12 cellular contexts compared by ENCODE assay signal in the genomic region with DNA sequence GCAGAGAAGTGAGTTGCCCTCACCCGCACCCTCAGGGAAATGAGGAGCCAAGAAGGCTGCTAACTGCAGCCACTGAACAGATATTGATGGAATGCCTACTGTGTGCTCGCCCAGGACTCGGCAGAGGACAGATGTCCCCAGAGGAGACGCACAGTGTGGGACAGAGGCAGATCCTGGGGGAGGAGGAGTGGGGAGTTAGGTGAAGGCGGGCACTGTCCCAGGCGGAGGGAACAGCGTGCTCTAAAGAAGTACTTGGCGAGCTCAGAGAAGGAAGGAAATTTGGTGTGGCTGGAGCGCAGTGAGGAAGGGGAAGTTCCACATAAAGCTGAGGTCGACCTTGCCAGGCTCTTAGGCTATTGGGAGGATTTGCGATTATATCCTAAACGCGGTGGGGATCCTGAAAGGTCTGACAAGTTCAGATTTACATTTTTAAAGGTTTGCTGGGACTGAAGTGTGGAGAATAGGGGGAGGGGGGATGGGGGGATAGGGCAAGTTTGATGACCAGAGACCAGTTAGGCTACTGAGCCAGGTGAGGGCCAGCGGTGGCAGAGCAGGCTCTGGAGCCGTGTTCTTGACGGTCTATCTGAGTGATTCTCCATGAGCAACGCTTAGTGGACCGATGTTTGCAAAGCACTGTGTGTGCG. TPM values are rescaled to one million over a fixed set of nuclear protein-coding genes. Genes with fewer than 3 reads are reported as not detected.
DNase-seq lines count a peak whose midpoint lies in the region; ATAC-seq, FAIRE-seq and TF ChIP-seq lines count a peak whose summit lies in the region.
"Had no signal": no experiment of that assay in that cellular context is flagged by ENCODE, and none has a peak within 500 bp of the region (broad histone marks: within the 10 kb centered on the region; RNA-seq: fewer than 3 reads in every experiment).

No MANE protein-coding gene starts in this region.

- peaks cover 5% of the 10 kb centered on the region for H3K36me3 Mint-ChIP-seq in astrocyte (ENCODE audit: low read depth, unreplicated experiment)
- peaks cover 2% of the 10 kb centered on the region for H3K36me3 Mint-ChIP-seq in activated CD4-positive, alpha-beta T cell treated with anti-CD3 and anti-CD28 coated beads for 36 hours (ENCODE audit: low read depth)

- TF ChIP-seq CTCF in astrocyte (IDR thresholded peaks at IDR 0.05; ENCODE audit: insufficient read depth, low read depth, low read length) (no peak), upper lobe of right lung (IDR thresholded peaks at IDR 0.05) (no peak)

- H3K4me1 Mint-ChIP-seq in astrocyte (ENCODE audit: low read depth, unreplicated experiment): peaks cover 9% of the 10 kb centered on the region
- no peaks in the 10 kb centered on the region for H3K4me1 Mint-ChIP-seq in activated CD4-positive, alpha-beta T cell treated with anti-CD3 and anti-CD28 coated beads for 36 hours

- peaks cover 9% of the 10 kb centered on the region for H3K9me3 Mint-ChIP-seq in astrocyte (ENCODE audit: unreplicated experiment)
- no peaks in the 10 kb centered on the region for H3K9me3 Mint-ChIP-seq in activated CD4-positive, alpha-beta T cell treated with anti-CD3 and anti-CD28 coated beads for 36 hours (ENCODE audit: low read depth)

- peak; percentile 46 for ATAC-seq in left lobe of liver
- peak; percentile 72 for ATAC-seq in upper lobe of right lung
- ATAC-seq in activated CD4-positive, alpha-beta T cell treated with anti-CD3 and anti-CD28 coated beads for 36 hours: no peak
- ATAC-seq in GM18519 (IDR thresholded peaks at IDR 0.05; ENCODE audit: low FRiP score, unreplicated experiment): no peak

- peaks cover 19% of the 10 kb centered on the region for H4K20me1 ChIP-seq in astrocyte (ENCODE audit: insufficient read depth, low read length)

- H3K27me3 ChIP-seq in astrocyte (ENCODE audit: insufficient read depth, low read length): peaks cover 32% of the 10 kb centered on the region
- H3K27me3 ChIP-seq in upper lobe of right lung: no peaks in the 10 kb centered on the region
- H3K27me3 ChIP-seq: Peyer's patch had no signal

- DNase-seq in SIG-M5 treated with dmso at 0.1 percent for 504 hours (lab: John Stamatoyannopoulos, UW; ENCODE audit: unreplicated experiment): peak; percentile 25
- no peak for DNase-seq in SIG-M5 (lab: John Stamatoyannopoulos, UW)
- DNase-seq in astrocyte (ENCODE audit: low read depth): no peak
- no peak for DNase-seq in left lobe of liver (ENCODE audit: low spot score)
- no peak for DNase-seq in upper lobe of right lung
- DNase-seq in activated CD4-positive, alpha-beta T cell treated with anti-CD3 and anti-CD28 coated beads for 36 hours: no peak
- no peak for DNase-seq in NCI-H526 (lab: John Stamatoyannopoulos, UW)
- DNase-seq: activated CD4-positive, alpha-beta T cell treated with anti-CD3 and anti-CD28 coated beads, Interleukin-2, amount 50 U/mL, for 1 hour; NCI-H1417 treated with DMSO at 0.1 percent for 48 hours; Peyer's patch had no signal

- H3K4me3 ChIP-seq in astrocyte (ENCODE audit: insufficient read depth, low read depth, low read length): no peak overlapping the region
- H3K4me3 ChIP-seq in upper lobe of right lung: no peak overlapping the region
- H3K4me3 ChIP-seq: Peyer's patch had no signal

- no peak overlapping the region for H3K27ac ChIP-seq in astrocyte (ENCODE audit: low read depth, low read length)
- peak overlapping the region; percentile 24 for H3K27ac ChIP-seq in upper lobe of right lung
- H3K27ac ChIP-seq: epithelial cell of prostate, Peyer's patch had no signal

- H3K4me3 Mint-ChIP-seq in astrocyte (ENCODE audit: unreplicated experiment): no peak overlapping the region
- no peak overlapping the region for H3K4me3 Mint-ChIP-seq in activated CD4-positive, alpha-beta T cell treated with anti-CD3 and anti-CD28 coated beads for 36 hours

- no peak overlapping the region for H2AFZ ChIP-seq in astrocyte (ENCODE audit: low read depth, low read length)

- H3K79me2 ChIP-seq in astrocyte (ENCODE audit: insufficient read depth, low read length): no peaks in the 10 kb centered on the region

- H3K4me2 ChIP-seq in astrocyte (ENCODE audit: low read length): peak overlapping the region; percentile 3

- no peak overlapping the region for H3K27ac Mint-ChIP-seq in astrocyte (ENCODE audit: unreplicated experiment)
- H3K27ac Mint-ChIP-seq in activated CD4-positive, alpha-beta T cell treated with anti-CD3 and anti-CD28 coated beads for 36 hours: no peak overlapping the region

- H3K4me1 ChIP-seq in astrocyte (ENCODE audit: insufficient read depth, low read length) (no peaks in the 10 kb centered on the region), upper lobe of right lung (peaks cover 4% of the 10 kb centered on the region)
- H3K4me1 ChIP-seq: Peyer's patch had no signal

- no peak overlapping the region for H3K9ac ChIP-seq in astrocyte (ENCODE audit: low read length)

- H3K9me3 ChIP-seq in astrocyte (ENCODE audit: insufficient read depth, low read depth, low read length) (no peaks in the 10 kb centered on the region), upper lobe of right lung (no peaks in the 10 kb centered on the region)
- H3K9me3 ChIP-seq: Peyer's patch had no signal

- intact Hi-C loops in upper lobe of right lung (cut with DNase I): no loop called here
- intact Hi-C loops in activated CD4-positive, alpha-beta T cell treated with anti-CD3 and anti-CD28 coated beads for 36 hours (cut with DNase I, micrococcal nuclease): no loop called here

- H3K27me3 Mint-ChIP-seq in astrocyte (ENCODE audit: low read depth, unreplicated experiment): peaks cover 54% of the 10 kb centered on the region
- H3K27me3 Mint-ChIP-seq in activated CD4-positive, alpha-beta T cell treated with anti-CD3 and anti-CD28 coated beads for 36 hours: peaks cover 10% of the 10 kb centered on the region

- FAIRE-seq in astrocyte (lab: Jason Lieb, UNC): no peak

- POLR2A ChIA-PET in activated CD4-positive, alpha-beta T cell treated with anti-CD3 and anti-CD28 coated beads for 36 hours (lab: Charles Lee): no interaction called here

- CTCF ChIA-PET in activated CD4-positive, alpha-beta T cell treated with anti-CD3 and anti-CD28 coated beads for 36 hours (lab: Charles Lee): interaction anchor here (0.7 kb wide), 1 partner anchor 519 kb away, joined by 4 read pairs; no protein-coding TSS in a partner anchor

- no peaks in the 10 kb centered on the region for H3K36me3 ChIP-seq in astrocyte (ENCODE audit: insufficient read depth, low read length)
- H3K36me3 ChIP-seq in upper lobe of right lung: no peaks in the 10 kb centered on the region

RNA-seq across cellular contexts. Expression of gene CERCAM, which starts 23.6 kb away (rescaled TPM):
- total RNA-seq in astrocyte: 66.1 and 99.8 TPM in 2 replicates
- 1.0 TPM for total RNA-seq in left lobe of liver
- total RNA-seq in upper lobe of right lung: 14.0 TPM
- total RNA-seq in activated CD4-positive, alpha-beta T cell treated with anti-CD3 and anti-CD28 coated beads for 36 hours: under 1 TPM; 0.75 to 0.79 TPM

RNA-seq across cellular contexts. Expression of gene URM1, which starts 25.9 kb away (rescaled TPM):
- total RNA-seq in astrocyte: 50.7 and 51.6 TPM in 2 replicates
- total RNA-seq in left lobe of liver: 24.6 TPM
- 56.5 TPM for total RNA-seq in upper lobe of right lung
- 10 to 100 TPM; 39.9 to 56.1 TPM for total RNA-seq in activated CD4-positive, alpha-beta T cell treated with anti-CD3 and anti-CD28 coated beads for 36 hours

RNA-seq across cellular contexts. Expression of gene SLC27A4, which starts 56.8 kb away (rescaled TPM):
- 26.1 and 26.9 TPM in 2 replicates for total RNA-seq in astrocyte
- 30.3 TPM for total RNA-seq in left lobe of liver
- 21.4 TPM for total RNA-seq in upper lobe of right lung
- total RNA-seq in activated CD4-positive, alpha-beta T cell treated with anti-CD3 and anti-CD28 coated beads for 36 hours: 10 to 100 TPM in 1 of 2 experiments, 1 to 10 TPM in 1; 8.4 to 10.2 TPM

RNA-seq across cellular contexts. Expression of gene ODF2, which starts 58.7 kb away (rescaled TPM):
- total RNA-seq in astrocyte (26.2 and 28.1 TPM in 2 replicates), left lobe of liver (6.6 TPM), upper lobe of right lung (17.3 TPM)
- total RNA-seq in activated CD4-positive, alpha-beta T cell treated with anti-CD3 and anti-CD28 coated beads for 36 hours: 10 to 100 TPM; 73.5 to 86.4 TPM

Comparison
In these comparisons a context has a peak if more than half of its experiments do, and no peak if none do; other contexts are left out.
1. ATAC-seq: peak in left lobe of liver (single experiment) and upper lobe of right lung (single experiment); none in activated CD4-positive, alpha-beta T cell treated with anti-CD3 and anti-CD28 coated beads for 36 hours (single experiment) and GM18519 (single experiment).